20 cellular contexts compared by ENCODE assay signal in genomic region chr11:106668147-106668546, GRCh38.
DNase-seq lines count a peak whose midpoint lies in the region; ATAC-seq, FAIRE-seq and TF ChIP-seq lines count a peak whose summit lies in the region.
"Had no signal": no experiment of that assay in that cellular context is flagged by ENCODE, and none has a peak within 500 bp of the region (broad histone marks: within the 10 kb centered on the region; RNA-seq: fewer than 3 reads in every experiment).

No MANE protein-coding gene starts in this region.

- no peaks in the 10 kb centered on the region for H3K9me1 ChIP-seq in K562 (ENCODE audit: control insufficient read depth, insufficient read depth, low read length)

- H3K27ac Mint-ChIP-seq in WTC11 = no peak overlapping the region
- H3K27ac Mint-ChIP-seq: activated naive CD4-positive, alpha-beta T cell treated with anti-CD3 and anti-CD28 coated beads for 36 hours; T-helper 1 cell treated with Interleukin-12 subunit alpha and Interleukin-12 subunit beta and Interleukin-4 antibody, amounts not matched to agents 30 μg/mL and 1 μg/mL, for 36 hours had no signal

- no peak for TF ChIP-seq POLR2A in K562 (conservative IDR thresholded peaks at IDR 0.05)

- no peaks in the 10 kb centered on the region for H3K9me3 ChIP-seq in K562 (replicated peaks; ENCODE audit: control insufficient read depth, insufficient read depth, low read depth, low read length)
- no peaks in the 10 kb centered on the region for H3K9me3 ChIP-seq in aorta (ENCODE audit: control insufficient read depth, low read length)
- H3K9me3 ChIP-seq: BE2C, gastrocnemius medialis, left lung had no signal

- FAIRE-seq in RCC 7860 (lab: Jason Lieb, UNC) = no peak
- no peak for FAIRE-seq in K562 (lab: Jason Lieb, UNC)

- H3K79me2 ChIP-seq in K562 (ENCODE audit: control insufficient read depth, insufficient read depth, low read length) = no peaks in the 10 kb centered on the region

- no peak overlapping the region for H3K4me2 ChIP-seq in K562 (ENCODE audit: insufficient read depth, low read length)

- H3K9me3 Mint-ChIP-seq in WTC11 = no peaks in the 10 kb centered on the region
- H3K9me3 Mint-ChIP-seq: T-helper 1 cell treated with Interleukin-12 subunit alpha and Interleukin-12 subunit beta and Interleukin-4 antibody, amounts not matched to agents 30 μg/mL and 1 μg/mL, for 36 hours had no signal

- CTCF ChIA-PET in K562 (lab: Yijun Ruan, JAX; ENCODE audit: low intra/inter-chr PET ratio) (no interaction called here), WTC11 (lab: Charles Lee) (no interaction called here)

- H3K27me3 Mint-ChIP-seq in WTC11 (ENCODE audit: low read depth) = no peaks in the 10 kb centered on the region

- H3K4me1 ChIP-seq in K562 (replicated peaks in 1 of 2; ENCODE audit: control insufficient read depth in 2 of 2, insufficient read depth in 2 of 2, low read length in 2 of 2) (no peaks in the 10 kb centered on the region), aorta (ENCODE audit: control insufficient read depth in 1 of 2, insufficient read depth in 2 of 2, low read length in 2 of 2) (no peaks in the 10 kb centered on the region)
- H3K4me1 ChIP-seq: BE2C, gastrocnemius medialis, left lung had no signal

- TF ChIP-seq CTCF in K562 (IDR thresholded peaks at IDR 0.05 in 2 of 3, conservative IDR thresholded peaks at IDR 0.05 in 1 of 3; ENCODE audit: insufficient read depth in 2 of 3, low read depth in 1 of 3, low read length in 3 of 3) = no peak
- no peak for TF ChIP-seq CTCF in WTC11 (IDR thresholded peaks at IDR 0.05)

- DNase-seq in H4 (ENCODE audit: low spot score) = peak; percentile 38
- DNase-seq in RCC 7860 (ENCODE audit: low spot score) = peak; percentile 29
- no peak for DNase-seq in K562 (ENCODE audit: extremely low read depth in 1 of 4, low spot score in 3 of 4)
- DNase-seq in myocyte (ENCODE audit: low read depth) = peak; percentile 88
- DNase-seq in Right ventricle myocardium inferior (ENCODE audit: missing footprints) = no peak
- DNase-seq in KBM-7 = no peak
- no peak for DNase-seq in WTC11 (ENCODE audit: low spot score)
- no peak for DNase-seq in aorta
- DNase-seq: activated CD4-positive, alpha-beta T cell treated with anti-CD3 and anti-CD28 coated beads for 1 hour; activated CD8-positive, alpha-beta memory T cell treated with anti-CD3 and anti-CD28 coated beads, Interleukin-2, amount 50 U/mL, for 4 hours; activated naive CD4-positive, alpha-beta T cell treated with anti-CD3 and anti-CD28 coated beads for 36 hours; BE2C; DMS53; effector memory CD4-positive, alpha-beta T cell; gastrocnemius medialis; left lung; NCI-H1105; RPMI8226 had no signal

- intact Hi-C loops in K562 (cut with micrococcal nuclease) = no loop called here
- intact Hi-C loops in Right ventricle myocardium inferior (cut with DNase I) = no loop called here
- intact Hi-C loops in aorta (cut with DNase I) = no loop called here

- POLR2A ChIA-PET in K562 (lab: Yijun Ruan, JAX) = no interaction called here
- POLR2A ChIA-PET in WTC11 (lab: Charles Lee) = no interaction called here

- no TSS peak for BruUV-seq in K562 (replicated peaks; lab: Mats Ljungman, UMichigan)

- ATAC-seq in K562 (no peak), Right ventricle myocardium inferior (no peak), WTC11 (no peak), aorta (ENCODE audit: low FRiP score) (no peak)
- ATAC-seq: gastrocnemius medialis, left lung had no signal

- no peak overlapping the region for H3K9ac ChIP-seq in K562 (ENCODE audit: insufficient read depth in 1 of 2, low read depth in 2 of 2, low read length in 2 of 2)

- no peak overlapping the region for H3K4me3 ChIP-seq in K562
- H3K4me3 ChIP-seq in aorta (ENCODE audit: low read length in 2 of 2) = no peak overlapping the region
- H3K4me3 ChIP-seq: cardiac muscle cell, gastrocnemius medialis, left lung had no signal

- in situ Hi-C loops in K562 (cut with MboI) = no loop called here
- in situ Hi-C loops in KBM-7 (cut with MboI; ENCODE audit: low pct_unique_long_range_greater_than_20kb, low sequenced_read_pairs) = no loop called here

- H3K27ac ChIP-seq in K562 (ENCODE audit: extremely low read depth, low read depth, low read length) (no peak overlapping the region), aorta (ENCODE audit: low read depth in 1 of 2, low read length in 2 of 2) (no peak overlapping the region)
- H3K27ac ChIP-seq: cardiac muscle cell, gastrocnemius medialis, left lung had no signal

- 0% methylated on average over 2 of the region's 2 CpGs for WGBS in K562 (ENCODE audit: insufficient coverage, low coverage, missing lambda C conversion rate)
- 44 to 53% methylated on average over 2 of the region's 2 CpGs for WGBS in aorta, 2 donors

- H3K4me3 Mint-ChIP-seq in WTC11 = no peak overlapping the region
- H3K4me3 Mint-ChIP-seq: activated naive CD4-positive, alpha-beta T cell treated with anti-CD3 and anti-CD28 coated beads for 36 hours; T-helper 1 cell treated with Interleukin-12 subunit alpha and Interleukin-12 subunit beta and Interleukin-4 antibody, amounts not matched to agents 30 μg/mL and 1 μg/mL, for 36 hours had no signal

- H4K20me1 ChIP-seq in K562 (replicated peaks; ENCODE audit: control insufficient read depth, insufficient read depth, low read length) = no peaks in the 10 kb centered on the region

- TF ChIP-seq RAD21 in K562 (CRISPR knock-in tag; conservative IDR thresholded peaks at IDR 0.05 in 1 of 2, IDR thresholded peaks at IDR 0.05 in 1 of 2) = no peak

- no peaks in the 10 kb centered on the region for H3K27me3 ChIP-seq in K562 (ENCODE audit: control insufficient read depth in 2 of 2, insufficient read depth in 2 of 2, low read length in 2 of 2)
- no peaks in the 10 kb centered on the region for H3K27me3 ChIP-seq in aorta (ENCODE audit: control insufficient read depth in 1 of 2, insufficient read depth in 2 of 2, low read length in 1 of 2)
- H3K27me3 ChIP-seq: BE2C, cardiac muscle cell, gastrocnemius medialis, left lung had no signal

- TF ChIP-seq EP300 in K562 (IDR thresholded peaks at IDR 0.05; ENCODE audit: low read length) = no peak

- no peaks in the 10 kb centered on the region for H3K36me3 Mint-ChIP-seq in WTC11

- peaks cover 18% of the 10 kb centered on the region for H3K4me1 Mint-ChIP-seq in WTC11

- no peak overlapping the region for H2AFZ ChIP-seq in K562 (ENCODE audit: low read depth, low read length)

- H3K36me3 ChIP-seq in K562 (ENCODE audit: control insufficient read depth, insufficient read depth, low read length) = no peaks in the 10 kb centered on the region
- H3K36me3 ChIP-seq in aorta (ENCODE audit: control insufficient read depth in 1 of 2, insufficient read depth in 2 of 2, low read length in 1 of 2) = no peaks in the 10 kb centered on the region
- H3K36me3 ChIP-seq: BE2C, cardiac muscle cell, gastrocnemius medialis, left lung had no signal

TF ChIP-seq in K562, 482 proteins besides CTCF, POLR2A, EP300 and RAD21 (continues in another document):
- TF ChIP-seq TSHZ1 (CRISPR knock-in tag; IDR thresholded peaks at IDR 0.05) (no peak), TCF3 (CRISPR knock-in tag; IDR thresholded peaks at IDR 0.05) (0 out of 2 replicates have a peak, but pooled peaks have one; percentile 9)

TF ChIP-seq in WTC11, 78 proteins besides CTCF, POLR2A, EP300 and RAD21 (continues in another document):
- TF ChIP-seq ZNF425 (CRISPR knock-in tag; conservative IDR thresholded peaks at IDR 0.05) (no peak), HMGXB4 (CRISPR knock-in tag; IDR thresholded peaks at IDR 0.05) (no peak), ZBTB21 (CRISPR knock-in tag; IDR thresholded peaks at IDR 0.05; ENCODE audit: borderline replicate concordance) (no peak), ZNF671 (CRISPR knock-in tag; IDR thresholded peaks at IDR 0.05) (no peak), ZNF138 (CRISPR knock-in tag; conservative IDR thresholded peaks at IDR 0.05) (no peak)

Comparison
In these comparisons a context has a peak if more than half of its experiments do, and no peak if none do; other contexts are left out.
1. DNase-seq: peak in H4 (single experiment), RCC 7860 (single experiment) and myocyte (single experiment); none in K562 (0 of 4), Right ventricle myocardium inferior (single experiment), KBM-7 (single experiment), WTC11 (single experiment) and aorta (0 of 2).